Comparison of ENCODE assay signal across 23 cellular contexts in the genomic region with DNA sequence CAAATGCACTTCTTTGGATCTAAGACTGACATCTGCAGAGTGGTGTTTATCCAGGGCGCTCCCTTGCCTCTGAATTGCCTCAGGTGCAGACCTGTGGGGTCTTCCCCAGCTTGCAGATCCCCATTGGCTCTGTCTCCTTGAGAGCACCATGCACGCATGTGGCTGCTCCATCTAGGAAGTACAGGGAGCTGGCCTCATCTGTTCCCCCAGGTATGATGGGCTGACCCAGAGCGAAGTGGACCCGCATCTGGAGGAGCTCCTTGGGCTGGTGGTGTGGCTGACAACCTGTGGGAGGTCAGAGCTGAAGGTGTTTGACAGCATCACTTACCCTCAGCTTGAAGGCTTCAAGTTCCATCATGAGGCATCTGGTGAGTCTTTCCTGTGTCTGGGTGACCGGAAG. TPM values are rescaled to one million over a fixed set of nuclear protein-coding genes. Genes with fewer than 3 reads are reported as not detected.
DNase-seq lines count a peak whose midpoint lies in the region; ATAC-seq and TF ChIP-seq lines count a peak whose summit lies in the region.
"Had no signal": no experiment of that assay in that cellular context is flagged by ENCODE, and none has a peak within 500 bp of the region (broad histone marks: within the 10 kb centered on the region; RNA-seq: fewer than 3 reads in every experiment).

No MANE protein-coding gene starts in this region.

- WGBS in endodermal cell (ENCODE audit: insufficient coverage in 1 of 2, insufficient read length in 1 of 2), 2 experiments = 93 to 96% methylated on average over 3 to 5 of the region's 5 CpGs

- H3K27me3 Mint-ChIP-seq in endodermal cell (ENCODE audit: insufficient read depth) = peaks cover 7% of the 10 kb centered on the region
- H3K27me3 Mint-ChIP-seq in stimulated activated memory B cell treated with anti-CD40 and anti-IgM and Interleukin-4, amounts not matched to agents 10 μg/mL and 1 μg/mL and 100 μg/mL, for 72 hours = no peaks in the 10 kb centered on the region
- no peaks in the 10 kb centered on the region for H3K27me3 Mint-ChIP-seq in CD8-positive, alpha-beta T cell (ENCODE audit: low read depth)
- H3K27me3 Mint-ChIP-seq: CD4-positive, CD25-positive, alpha-beta regulatory T cell had no signal

- H3K36me3 ChIP-seq in Karpas-422 (ENCODE audit: insufficient read depth, low read length) (peaks cover 72% of the 10 kb centered on the region), endodermal cell (ENCODE audit: control insufficient read depth, insufficient read depth, low read length) (no peaks in the 10 kb centered on the region), vagina (no peaks in the 10 kb centered on the region)
- H3K36me3 ChIP-seq in CD8-positive, alpha-beta T cell (ENCODE audit: insufficient read depth, low read length) = no peaks in the 10 kb centered on the region

- TF ChIP-seq CTCF in endodermal cell (conservative IDR thresholded peaks at IDR 0.05) (no peak), vagina (IDR thresholded peaks at IDR 0.05) (no peak)
- TF ChIP-seq CTCF in CD8-positive, alpha-beta T cell (IDR thresholded peaks at IDR 0.05) = no peak

- POLR2A ChIA-PET in CD8-positive, alpha-beta T cell (lab: Charles Lee) = no interaction called here

- H3K27me3 ChIP-seq in Karpas-422 (ENCODE audit: low read length) = no peaks in the 10 kb centered on the region
- no peaks in the 10 kb centered on the region for H3K27me3 ChIP-seq in endodermal cell (ENCODE audit: control insufficient read depth, insufficient read depth, low read length, poor library complexity, severe bottlenecking)
- H3K27me3 ChIP-seq in vagina = no peaks in the 10 kb centered on the region
- no peaks in the 10 kb centered on the region for H3K27me3 ChIP-seq in CD8-positive, alpha-beta T cell (ENCODE audit: insufficient read depth, low read length)
- H3K27me3 ChIP-seq: BLaER1 had no signal

- H3K27ac ChIP-seq in Karpas-422 (ENCODE audit: low read length) = peak overlapping the region; percentile 98
- H3K27ac ChIP-seq in endodermal cell (ENCODE audit: low read depth, low read length) = no peak overlapping the region
- no peak overlapping the region for H3K27ac ChIP-seq in vagina
- no peak overlapping the region for H3K27ac ChIP-seq in CD8-positive, alpha-beta T cell (ENCODE audit: low read depth, low read length)
- H3K27ac ChIP-seq: BLaER1, C4-2B had no signal

- CTCF ChIA-PET in CD8-positive, alpha-beta T cell (lab: Charles Lee) = no interaction called here

- peak overlapping the region; percentile 8; the same call in 1 of the 2 replicates for H3K4me3 ChIP-seq in Karpas-422 (ENCODE audit: low read length)
- no peak overlapping the region for H3K4me3 ChIP-seq in endodermal cell (ENCODE audit: low read length)
- H3K4me3 ChIP-seq in vagina = no peak overlapping the region
- no peak overlapping the region for H3K4me3 ChIP-seq in CD8-positive, alpha-beta T cell (ENCODE audit: low read depth, low read length)
- H3K4me3 ChIP-seq: BLaER1, GM23338 had no signal

- H3K36me3 Mint-ChIP-seq in endodermal cell (ENCODE audit: low read depth) = no peaks in the 10 kb centered on the region
- H3K36me3 Mint-ChIP-seq in stimulated activated memory B cell treated with anti-CD40 and anti-IgM and Interleukin-4, amounts not matched to agents 10 μg/mL and 1 μg/mL and 100 μg/mL, for 72 hours = peaks cover 90% of the 10 kb centered on the region
- no peaks in the 10 kb centered on the region for H3K36me3 Mint-ChIP-seq in CD8-positive, alpha-beta T cell
- H3K36me3 Mint-ChIP-seq: CD4-positive, CD25-positive, alpha-beta regulatory T cell; CD8-positive, alpha-beta memory T cell had no signal

- no peaks in the 10 kb centered on the region for H3K4me1 Mint-ChIP-seq in endodermal cell
- H3K4me1 Mint-ChIP-seq in stimulated activated memory B cell treated with anti-CD40 and anti-IgM and Interleukin-4, amounts not matched to agents 10 μg/mL and 1 μg/mL and 100 μg/mL, for 72 hours = peaks cover 33% of the 10 kb centered on the region
- H3K4me1 Mint-ChIP-seq in CD8-positive, alpha-beta T cell (ENCODE audit: low read depth) = no peaks in the 10 kb centered on the region
- H3K4me1 Mint-ChIP-seq: CD4-positive, CD25-positive, alpha-beta regulatory T cell; CD8-positive, alpha-beta memory T cell had no signal

- H3K9ac ChIP-seq in Karpas-422 (ENCODE audit: low read length) = peak overlapping the region; percentile 63
- H3K9ac ChIP-seq in endodermal cell (ENCODE audit: extremely low read depth, low read length, poor library complexity, severe bottlenecking) = no peak overlapping the region
- H3K9ac ChIP-seq: BLaER1 had no signal

- H3K4me2 ChIP-seq in Karpas-422 (ENCODE audit: low read depth, low read length, poor library complexity, severe bottlenecking) = peak overlapping the region; percentile 48
- H3K4me2 ChIP-seq: BLaER1, GM23338 had no signal

- no peak for ATAC-seq in stimulated activated memory B cell treated with anti-CD40 and anti-IgM and Interleukin-4, amounts not matched to agents 10 μg/mL and 1 μg/mL and 100 μg/mL, for 72 hours
- ATAC-seq in GM19397 (IDR thresholded peaks at IDR 0.05; ENCODE audit: unreplicated experiment) = no peak
- no peak for ATAC-seq in CD8-positive, alpha-beta T cell
- ATAC-seq: GM23338, HCT116 had no signal

- H2AFZ ChIP-seq in Karpas-422 (ENCODE audit: low read length) = no peak overlapping the region
- H2AFZ ChIP-seq: GM23338 had no signal

- intact Hi-C loops in vagina (cut with DNase I) = no loop called here
- intact Hi-C loops in CD8-positive, alpha-beta T cell (cut with DNase I, micrococcal nuclease) = no loop called here

- no peaks in the 10 kb centered on the region for H3K9me2 ChIP-seq in Karpas-422 (replicated peaks; ENCODE audit: insufficient read depth, low read length)

- H3K27ac Mint-ChIP-seq in endodermal cell = no peak overlapping the region
- H3K27ac Mint-ChIP-seq in stimulated activated memory B cell treated with anti-CD40 and anti-IgM and Interleukin-4, amounts not matched to agents 10 μg/mL and 1 μg/mL and 100 μg/mL, for 72 hours = peak overlapping the region; percentile 75
- H3K27ac Mint-ChIP-seq in CD8-positive, alpha-beta T cell = no peak overlapping the region
- H3K27ac Mint-ChIP-seq: CD4-positive, CD25-positive, alpha-beta regulatory T cell; CD8-positive, alpha-beta memory T cell; GM23338; H9 had no signal

- H3K9me3 ChIP-seq in Karpas-422 (ENCODE audit: low read length) (no peaks in the 10 kb centered on the region), endodermal cell (ENCODE audit: control insufficient read depth, low read length) (no peaks in the 10 kb centered on the region), vagina (no peaks in the 10 kb centered on the region)
- no peaks in the 10 kb centered on the region for H3K9me3 ChIP-seq in CD8-positive, alpha-beta T cell (ENCODE audit: low read length)
- H3K9me3 ChIP-seq: BLaER1 had no signal

- H4K20me1 ChIP-seq in Karpas-422 (ENCODE audit: insufficient read depth, low read depth, low read length) = peaks cover 4% of the 10 kb centered on the region; the same call in 1 of the 2 replicates
- H4K20me1 ChIP-seq: BLaER1 had no signal

- no peaks in the 10 kb centered on the region for H3K9me3 Mint-ChIP-seq in endodermal cell
- H3K9me3 Mint-ChIP-seq in stimulated activated memory B cell treated with anti-CD40 and anti-IgM and Interleukin-4, amounts not matched to agents 10 μg/mL and 1 μg/mL and 100 μg/mL, for 72 hours = no peaks in the 10 kb centered on the region
- H3K9me3 Mint-ChIP-seq in CD8-positive, alpha-beta T cell = no peaks in the 10 kb centered on the region
- H3K9me3 Mint-ChIP-seq: GM23338, H9 had no signal

- DNase-seq in Karpas-422 = no peak
- DNase-seq in endodermal cell = peak; percentile 11
- DNase-seq in vagina (ENCODE audit: extremely low spot score in 2 of 2) = peak; percentile 70 to 76
- no peak for DNase-seq in activated effector memory CD4-positive, alpha-beta T cell treated with anti-CD3 and anti-CD28 coated beads, Interleukin-2, amount 50 U/mL, for 16 hours
- DNase-seq in CD8-positive, alpha-beta T cell = no peak
- DNase-seq: Calu3; CD4-positive, CD25-positive, alpha-beta regulatory T cell; CD8-positive, alpha-beta memory T cell; DMS53; DMS79 treated with DMSO at 0.1 percent for 48 hours; GF-D8; H9 had no signal

- H3K79me2 ChIP-seq in Karpas-422 (ENCODE audit: low read length) = peaks cover 27% of the 10 kb centered on the region

- no peak for TF ChIP-seq POLR2A in vagina (IDR thresholded peaks at IDR 0.05)

- H3K4me1 ChIP-seq in Karpas-422 (ENCODE audit: low read length) (peaks cover 62% of the 10 kb centered on the region), endodermal cell (ENCODE audit: control insufficient read depth, insufficient read depth, low read length) (no peaks in the 10 kb centered on the region), vagina (no peaks in the 10 kb centered on the region)
- H3K4me1 ChIP-seq in CD8-positive, alpha-beta T cell (ENCODE audit: insufficient read depth, low read length) = no peaks in the 10 kb centered on the region
- H3K4me1 ChIP-seq: BLaER1 had no signal

- no peak overlapping the region for H3K4me3 Mint-ChIP-seq in endodermal cell
- H3K4me3 Mint-ChIP-seq in stimulated activated memory B cell treated with anti-CD40 and anti-IgM and Interleukin-4, amounts not matched to agents 10 μg/mL and 1 μg/mL and 100 μg/mL, for 72 hours = no peak overlapping the region
- no peak overlapping the region for H3K4me3 Mint-ChIP-seq in CD8-positive, alpha-beta T cell
- H3K4me3 Mint-ChIP-seq: CD4-positive, CD25-positive, alpha-beta regulatory T cell; CD8-positive, alpha-beta memory T cell; GM23338; H9 had no signal

RNA-seq across cellular contexts. Expression of gene WDFY4, which starts 44.5 kb away (rescaled TPM):
- total RNA-seq in Karpas-422 (2014; rRNA removed; shearing (Covaris generic); ENCODE audit: low replicate concordance) = 144 and 181 TPM in 2 replicates
- total RNA-seq in endodermal cell = not detected
- polyA plus RNA-seq in endodermal cell (2013, experiment 1 of 2) = 0.04 TPM
- not detected for polyA plus RNA-seq in endodermal cell (2013, experiment 2 of 2)
- 6.4 TPM for total RNA-seq in vagina
- 1 to 10 TPM; 1.9 to 2.0 TPM for total RNA-seq in CD8-positive, alpha-beta T cell
- total RNA-seq: A172, A673, Calu3, Daoy, G401, H4, H9 had no signal
- polyA plus RNA-seq: CD8-positive, alpha-beta memory T cell; GM23338 had no signal

Comparison
In these comparisons a context has a peak if more than half of its experiments do, and no peak if none do; other contexts are left out.
1. DNase-seq: peak in endodermal cell (single experiment) and vagina (2 of 2); none in Karpas-422 (single experiment), activated effector memory CD4-positive, alpha-beta T cell treated with anti-CD3 and anti-CD28 coated beads, Interleukin-2, amount 50 U/mL, for 16 hours (single experiment) and CD8-positive, alpha-beta T cell (0 of 7).
2. RNA of gene WDFY4, which starts 44.5 kb away (total RNA-seq): 144 to 181 TPM in Karpas-422; 6.4 TPM in vagina (single experiment), 1.9 to 2.0 TPM in CD8-positive, alpha-beta T cell and not detected in endodermal cell; every median in the first group is over 10 times any median in the second.